In the genomic region with DNA sequence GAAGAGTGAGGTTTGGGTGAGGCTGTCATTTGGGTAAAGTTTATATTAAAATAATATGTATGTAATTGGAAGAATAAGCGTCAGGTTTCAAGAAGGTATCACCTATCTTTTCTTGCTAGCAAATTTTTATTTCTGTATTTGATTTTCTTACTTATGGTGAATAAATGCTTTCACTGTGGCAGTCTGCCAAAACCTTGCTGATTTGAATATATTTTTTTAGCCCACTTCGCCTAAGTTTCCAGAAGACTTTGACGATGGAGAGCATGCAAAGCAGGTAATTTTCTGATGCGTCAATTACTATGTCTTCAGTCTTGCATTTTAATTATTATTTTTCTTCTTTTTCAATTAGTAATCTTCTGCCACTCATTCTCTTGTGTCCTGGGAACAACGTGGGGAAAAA, we compare ENCODE assay signal across 21 cellular contexts.
"Had no signal": no experiment of that assay in that cellular context is flagged by ENCODE, and none has a peak within 500 bp of the region (broad histone marks: within the 10 kb centered on the region; RNA-seq: fewer than 3 reads in every experiment).

No MANE protein-coding gene starts in this region.

- H3K9me3 Mint-ChIP-seq: activated B cell treated with CpG ODN at 0.5 μM for 24 hours; activated CD4-positive, alpha-beta memory T cell treated with anti-CD3 and anti-CD28 coated beads for 36 hours; activated naive CD4-positive, alpha-beta T cell treated with anti-CD3 and anti-CD28 coated beads for 36 hours; activated naive CD8-positive, alpha-beta T cell treated with anti-CD3 and anti-CD28 coated beads, Interleukin-2, amount 10 ng/mL, durations not matched to agents 7 days and 5 days; activated T-cell treated with anti-CD3 and anti-CD28 coated beads, Interleukin-2, amount 50 U/mL, for 72 hours; mesothelial cell of epicardium; naive thymus-derived CD8-positive, alpha-beta T cell; neural progenitor cell; stimulated activated naive CD8-positive, alpha-beta T cell treated with anti-CD3 and anti-CD28 coated beads, Interleukin-15, amount 100 ng/mL, for 72 hours had no signal

- H3K4me1 Mint-ChIP-seq: activated CD4-positive, alpha-beta T cell treated with anti-CD3 and anti-CD28 coated beads for 36 hours; mesothelial cell of epicardium; naive thymus-derived CD8-positive, alpha-beta T cell; stimulated activated naive CD8-positive, alpha-beta T cell treated with anti-CD3 and anti-CD28 coated beads, Interleukin-15, amount 100 ng/mL, for 72 hours had no signal

- H3K27ac ChIP-seq: coronary artery, esophagus muscularis mucosa, left ventricle myocardium inferior, neural progenitor cell, suprapubic skin, tibial nerve had no signal

- H3K36me3 ChIP-seq: neural progenitor cell had no signal

- H3K4me1 ChIP-seq: esophagus muscularis mucosa, left ventricle myocardium inferior, suprapubic skin, tibial nerve had no signal

- H3K27me3 Mint-ChIP-seq: activated B cell treated with CpG ODN at 0.5 μM for 24 hours; activated CD4-positive, alpha-beta memory T cell treated with anti-CD3 and anti-CD28 coated beads for 36 hours; activated CD4-positive, alpha-beta T cell treated with anti-CD3 and anti-CD28 coated beads for 36 hours; activated naive CD8-positive, alpha-beta T cell treated with anti-CD3 and anti-CD28 coated beads, Interleukin-2, amount 10 ng/mL, durations not matched to agents 7 days and 5 days; naive thymus-derived CD8-positive, alpha-beta T cell; stimulated activated naive CD8-positive, alpha-beta T cell treated with anti-CD3 and anti-CD28 coated beads, Interleukin-15, amount 100 ng/mL, for 72 hours had no signal

- H3K27ac Mint-ChIP-seq: activated B cell treated with CpG ODN at 0.5 μM for 24 hours; activated CD4-positive, alpha-beta memory T cell treated with anti-CD3 and anti-CD28 coated beads for 36 hours; activated CD4-positive, alpha-beta T cell treated with anti-CD3 and anti-CD28 coated beads for 36 hours; activated naive CD4-positive, alpha-beta T cell treated with anti-CD3 and anti-CD28 coated beads for 36 hours; activated naive CD8-positive, alpha-beta T cell treated with anti-CD3 and anti-CD28 coated beads, Interleukin-2, amount 10 ng/mL, durations not matched to agents 7 days and 5 days; activated T-cell treated with anti-CD3 and anti-CD28 coated beads, Interleukin-2, amount 50 U/mL, for 72 hours; mesothelial cell of epicardium; naive thymus-derived CD8-positive, alpha-beta T cell; neural progenitor cell; stimulated activated naive CD8-positive, alpha-beta T cell treated with anti-CD3 and anti-CD28 coated beads, Interleukin-15, amount 100 ng/mL, for 72 hours had no signal

- H3K4me2 ChIP-seq: neural progenitor cell had no signal

- H3K9me3 ChIP-seq: esophagus muscularis mucosa, left ventricle myocardium inferior, suprapubic skin, tibial nerve had no signal

- H3K4me3 ChIP-seq: coronary artery, esophagus muscularis mucosa, left ventricle myocardium inferior, neural progenitor cell, suprapubic skin, tibial nerve had no signal

- DNase-seq: activated B cell treated with CpG ODN at 0.5 μM for 24 hours; activated CD4-positive, alpha-beta memory T cell treated with anti-CD3 and anti-CD28 coated beads for 36 hours; activated CD4-positive, alpha-beta T cell treated with anti-CD3 and anti-CD28 coated beads for 36 hours; activated effector memory CD4-positive, alpha-beta T cell treated with Interleukin-2 at 50 U/mL for 16 hours; activated naive CD4-positive, alpha-beta T cell treated with anti-CD3 and anti-CD28 coated beads for 36 hours; activated naive CD8-positive, alpha-beta T cell treated with anti-CD3 and anti-CD28 coated beads, Interleukin-2, amount 10 ng/mL, durations not matched to agents 7 days and 5 days; activated T-cell treated with anti-CD3 and anti-CD28 coated beads, Interleukin-2, amount 50 U/mL, for 72 hours; amniotic stem cell; hippocampal formation; left ventricle myocardium inferior; naive thymus-derived CD8-positive, alpha-beta T cell; retina; stimulated activated CD4-positive, alpha-beta T cell treated with anti-CD3 and anti-CD28 coated beads, Interleukin-4, amount 100 ng/mL, for 4 hours; stimulated activated naive CD8-positive, alpha-beta T cell treated with anti-CD3 and anti-CD28 coated beads, Interleukin-15, amount 100 ng/mL, for 72 hours; T-helper 9 cell had no signal

- H3K4me3 Mint-ChIP-seq: activated B cell treated with CpG ODN at 0.5 μM for 24 hours; activated CD4-positive, alpha-beta memory T cell treated with anti-CD3 and anti-CD28 coated beads for 36 hours; activated CD4-positive, alpha-beta T cell treated with anti-CD3 and anti-CD28 coated beads for 36 hours; activated naive CD4-positive, alpha-beta T cell treated with anti-CD3 and anti-CD28 coated beads for 36 hours; activated naive CD8-positive, alpha-beta T cell treated with anti-CD3 and anti-CD28 coated beads, Interleukin-2, amount 10 ng/mL, durations not matched to agents 7 days and 5 days; activated T-cell treated with anti-CD3 and anti-CD28 coated beads, Interleukin-2, amount 50 U/mL, for 72 hours; mesothelial cell of epicardium; naive thymus-derived CD8-positive, alpha-beta T cell; neural progenitor cell; stimulated activated naive CD8-positive, alpha-beta T cell treated with anti-CD3 and anti-CD28 coated beads, Interleukin-15, amount 100 ng/mL, for 72 hours had no signal

- H3K9ac ChIP-seq: neural progenitor cell had no signal

- H3K27me3 ChIP-seq: esophagus muscularis mucosa, neural progenitor cell, suprapubic skin, tibial nerve had no signal

- H2AFZ ChIP-seq: neural progenitor cell had no signal
